32 cellular contexts compared by ENCODE assay signal in genomic region chr19:45879055-45879454, GRCh38. TPM values are rescaled to one million over a fixed set of nuclear protein-coding genes. Genes with fewer than 3 reads are reported as not detected.
DNase-seq lines count a peak whose midpoint lies in the region; ATAC-seq and TF ChIP-seq lines count a peak whose summit lies in the region.
"Had no signal": no experiment of that assay in that cellular context is flagged by ENCODE, and none has a peak within 500 bp of the region (broad histone marks: within the 10 kb centered on the region; RNA-seq: fewer than 3 reads in every experiment).

No MANE protein-coding gene starts in this region.

- intact Hi-C loops in colonic mucosa (cut with DNase I) (no loop called here), transverse colon (cut with DNase I; ENCODE audit: low total_unique reads) (no loop called here)

- no peaks in the 10 kb centered on the region for H3K9me2 ChIP-seq in SK-N-SH

- TF ChIP-seq CTCF in SK-N-SH (IDR thresholded peaks at IDR 0.05) (no peak), colonic mucosa (IDR thresholded peaks at IDR 0.05) (no peak), transverse colon (IDR thresholded peaks at IDR 0.05) (no peak)

- no peak overlapping the region for H3K4me3 ChIP-seq in SK-N-SH (ENCODE audit: low read depth in 2 of 2, low read length in 1 of 2)
- H3K4me3 ChIP-seq in colonic mucosa = no peak overlapping the region
- H3K4me3 ChIP-seq in mucosa of stomach (ENCODE audit: low read length) = no peak overlapping the region
- no peak overlapping the region for H3K4me3 ChIP-seq in transverse colon
- H3K4me3 ChIP-seq: cardiac muscle cell, left lung, ovary, right atrium auricular region, smooth muscle cell had no signal

- DNase-seq in SK-N-SH (peak; percentile 38), colonic mucosa (no peak), transverse colon (no peak), kidney glomerular epithelial cell (lab: John Stamatoyannopoulos, UW) (no peak), middle frontal gyrus (ENCODE audit: extremely low spot score, low spot score) (no peak)
- DNase-seq: 8988T; activated CD4-positive, alpha-beta T cell treated with anti-CD3 and anti-CD28 coated beads for 36 hours; activated effector memory CD4-positive, alpha-beta T cell treated with Interleukin-2 at 50 U/mL for 16 hours; activated T-cell treated with anti-CD3 and anti-CD28 coated beads for 4 hours; aorta; endodermal cell; glutamatergic neuron; NCI-H2029; NCI-H2227 treated with DMSO at 0.1 percent for 48 hours; OCI-M1; ovary; stimulated activated naive CD4-positive, alpha-beta T cell treated with Interleukin-2 at 50 U/mL for 16 hours had no signal

- H3K9me3 ChIP-seq in SK-N-SH (no peaks in the 10 kb centered on the region), colonic mucosa (no peaks in the 10 kb centered on the region), mucosa of stomach (ENCODE audit: control insufficient read depth, low read length) (no peaks in the 10 kb centered on the region), transverse colon (no peaks in the 10 kb centered on the region)
- H3K9me3 ChIP-seq: left lung, ovary, right atrium auricular region had no signal

- ATAC-seq in SK-N-SH treated with all-trans-retinoic acid at 6 μM for 48 hours (no peak), GM18511 (IDR thresholded peaks at IDR 0.05; ENCODE audit: unreplicated experiment) (no peak)
- ATAC-seq: activated CD4-positive, alpha-beta T cell treated with anti-CD3 and anti-CD28 coated beads for 36 hours; esophagus mucosa; naive thymus-derived CD8-positive, alpha-beta T cell had no signal

- TF ChIP-seq RAD21 in SK-N-SH (IDR thresholded peaks at IDR 0.05; ENCODE audit: low read length) = no peak

- no peak overlapping the region for H3K4me2 ChIP-seq in SK-N-SH
- H3K4me2 ChIP-seq: KMS-11, smooth muscle cell had no signal

- no peak for TF ChIP-seq POLR2A in transverse colon (IDR thresholded peaks at IDR 0.05)

- peaks cover 3% of the 10 kb centered on the region for H3F3A ChIP-seq in SK-N-SH (replicated peaks; ENCODE audit: insufficient read depth)

- in situ Hi-C loops in transverse colon (cut with MboI; ENCODE audit: low pct_ligation_motif_present in 1 of 4, low pct_unique_long_range_greater_than_20kb in 1 of 4, low sequenced_read_pairs in 3 of 4) = no loop called here

- peaks cover 21% of the 10 kb centered on the region for H4K20me1 ChIP-seq in SK-N-SH (ENCODE audit: insufficient read depth)

- CTCF ChIA-PET in SK-N-SH (lab: Yijun Ruan, JAX) = interaction anchor here (8.7 to 9.9 kb wide), 2 partner anchors 11 to 62 kb away, joined by 121 to 130 read pairs; partner anchors contain the start of genes FOXA3, RSPH6A and SYMPK

- no peak for TF ChIP-seq EP300 in SK-N-SH (IDR thresholded peaks at IDR 0.05; ENCODE audit: borderline replicate concordance in 1 of 2, low read depth in 1 of 2, low read length in 1 of 2)
- no peak for TF ChIP-seq EP300 in transverse colon (IDR thresholded peaks at IDR 0.05; ENCODE audit: low read depth)

- H3K36me3 ChIP-seq in SK-N-SH (replicated peaks in 1 of 2; ENCODE audit: control insufficient read depth in 1 of 2, insufficient read depth in 2 of 2, low read length in 1 of 2) (peaks cover 3 to 18% of the 10 kb centered on the region in 2 experiments), colonic mucosa (no peaks in the 10 kb centered on the region), mucosa of stomach (ENCODE audit: control insufficient read depth, insufficient read depth, low read length) (peaks cover under 1% of the 10 kb centered on the region), transverse colon (no peaks in the 10 kb centered on the region)
- H3K36me3 ChIP-seq: cardiac muscle cell, ovary had no signal

- H3K4me1 ChIP-seq in SK-N-SH (ENCODE audit: control insufficient read depth in 1 of 2, insufficient read depth in 2 of 2, low read depth in 1 of 2, low read length in 1 of 2) (peaks cover 3 to 23% of the 10 kb centered on the region in 2 experiments; a peak in 2 of 4 replicates), colonic mucosa (peaks cover 17% of the 10 kb centered on the region), mucosa of stomach (ENCODE audit: control insufficient read depth, insufficient read depth, low read length) (peaks cover 87% of the 10 kb centered on the region), transverse colon (peaks cover 26 to 68% (median 55%) of the 10 kb centered on the region in 4 donors)

- no peak overlapping the region for H2AFZ ChIP-seq in SK-N-SH (ENCODE audit: low read depth)

- 93% methylated on average over 8 of the region's 8 CpGs for WGBS in SK-N-SH (ENCODE audit: low lambda C conversion rate)
- WGBS in transverse colon (ENCODE audit: low coverage in 1 of 2), 2 donors = 70% methylated on average over 8 of the region's 8 CpGs; no CpG with 5 or more reads in 1 of the 2 donors

- H3K27me3 ChIP-seq in SK-N-SH (ENCODE audit: insufficient read depth) (no peaks in the 10 kb centered on the region), colonic mucosa (no peaks in the 10 kb centered on the region), mucosa of stomach (ENCODE audit: control insufficient read depth, insufficient read depth, low read length) (no peaks in the 10 kb centered on the region), transverse colon (no peaks in the 10 kb centered on the region)
- H3K27me3 ChIP-seq: cardiac muscle cell, ovary, right atrium auricular region had no signal

- POLR2A ChIA-PET in SK-N-SH (lab: Yijun Ruan, JAX) = no interaction called here

- H3K27ac ChIP-seq in SK-N-SH (ENCODE audit: low read depth in 2 of 2, low read length in 1 of 2) (no peak overlapping the region), colonic mucosa (peak overlapping the region; percentile 15), transverse colon (peak overlapping the region; percentile 51 to 90 (median 72))
- H3K27ac ChIP-seq: cardiac muscle cell, KMS-11, left lung, ovary, right atrium auricular region had no signal

- H3K79me2 ChIP-seq in SK-N-SH (ENCODE audit: insufficient read depth) = peaks cover 12% of the 10 kb centered on the region

- H3K9ac ChIP-seq in SK-N-SH (no peak overlapping the region), colonic mucosa (ENCODE audit: low read depth in 2 of 2, low read length in 2 of 2) (peak overlapping the region in 1 of 2 donors; percentile 30), mucosa of stomach (ENCODE audit: low read length) (peak overlapping the region; percentile 74)
- H3K9ac ChIP-seq: KMS-11 had no signal

TF ChIP-seq in SK-N-SH, 30 proteins besides CTCF, POLR2A, EP300 and RAD21 (continues in another document):
- TF ChIP-seq ELF1 (IDR thresholded peaks at IDR 0.05) (no peak), MXI1 (IDR thresholded peaks at IDR 0.05; ENCODE audit: low read depth, low read length) (no peak), POLR2AphosphoS5 (IDR thresholded peaks at IDR 0.05; ENCODE audit: low read depth, low read length) (no peak), NFIC (IDR thresholded peaks at IDR 0.05; ENCODE audit: borderline replicate concordance) (no peak), GABPA (IDR thresholded peaks at IDR 0.05; ENCODE audit: low read depth) (no peak), SIN3A (IDR thresholded peaks at IDR 0.05; ENCODE audit: borderline replicate concordance, low read depth, low read length) (no peak), SMC3 (IDR thresholded peaks at IDR 0.05; ENCODE audit: low read depth, low read length) (no peak), GATA2 (CRISPR knock-in tag; IDR thresholded peaks at IDR 0.05) (no peak)

TF ChIP-seq in SK-N-SH treated with all-trans-retinoic acid at 6 μM for 48 hours, 23 proteins besides CTCF, POLR2A, EP300 and RAD21 (continues in another document):
- TF ChIP-seq ZFP30 (CRISPR knock-in tag; IDR thresholded peaks at IDR 0.05) = no peak
- TF ChIP-seq BACH2 (CRISPR knock-in tag; IDR thresholded peaks at IDR 0.05; ENCODE audit: borderline replicate concordance) = no peak
- TF ChIP-seq CSDC2 (CRISPR knock-in tag; IDR thresholded peaks at IDR 0.05) = no peak
- TF ChIP-seq PPARA (CRISPR knock-in tag; IDR thresholded peaks at IDR 0.05; ENCODE audit: borderline replicate concordance) = no peak
- no peak for TF ChIP-seq CREB5 (CRISPR knock-in tag; IDR thresholded peaks at IDR 0.05; ENCODE audit: low read depth)
- no peak for TF ChIP-seq TOX (CRISPR knock-in tag; IDR thresholded peaks at IDR 0.05; ENCODE audit: borderline replicate concordance)

RNA-seq across cellular contexts. Expression of gene IRF2BP1, which starts 6.9 kb away (rescaled TPM):
- 11.8 and 16.8 TPM in 2 replicates for polyA plus RNA-seq in SK-N-SH (2012; rRNA removed)
- 7.0 and 11.8 TPM in 2 replicates for polyA plus RNA-seq in SK-N-SH (2012; cell fraction: cytosol; rRNA removed)
- polyA plus RNA-seq in SK-N-SH (2012; cell fraction: nucleus; rRNA removed) = 12.2 and 14.1 TPM in 2 replicates
- total RNA-seq in colonic mucosa (10 to 100 TPM; 20.3 to 29.7 TPM), transverse colon (10 to 100 TPM; 24.9 to 34.1 (median 29.5) TPM)

RNA-seq across cellular contexts. Expression of gene FOXA3, which starts 14.9 kb away (rescaled TPM):
- polyA plus RNA-seq in SK-N-SH (2012; rRNA removed) = 0.97 and 1.5 TPM in 2 replicates
- polyA plus RNA-seq in SK-N-SH (2012; cell fraction: cytosol; rRNA removed) = 0.91 and 1.0 TPM in 2 replicates
- polyA plus RNA-seq in SK-N-SH (2012; cell fraction: nucleus; rRNA removed) = 0.48 and 0.82 TPM in 2 replicates
- total RNA-seq in colonic mucosa = 10 to 100 TPM; 48.5 to 55.9 TPM
- 10 to 100 TPM in 2 of 4 donors, 1 to 10 TPM in 2; 1.9 to 24.4 (median 9.2) TPM for total RNA-seq in transverse colon
- total RNA-seq: esophagus mucosa; fibroblast of villous mesenchyme; mesothelial cell of epicardium; naive thymus-derived CD8-positive, alpha-beta T cell; right atrium auricular region; temporal lobe had no signal
- polyA plus RNA-seq: naive thymus-derived CD8-positive, alpha-beta T cell had no signal

RNA-seq across cellular contexts. Expression of gene SYMPK, which starts 16.1 kb away (rescaled TPM):
- polyA plus RNA-seq in SK-N-SH (2012; rRNA removed) = 76.3 and 92.7 TPM in 2 replicates
- 31.3 and 45.6 TPM in 2 replicates for polyA plus RNA-seq in SK-N-SH (2012; cell fraction: cytosol; rRNA removed)
- polyA plus RNA-seq in SK-N-SH (2012; cell fraction: nucleus; rRNA removed) = 170 and 185 TPM in 2 replicates
- 100 to 1,000 TPM in 1 of 2 donors, 10 to 100 TPM in 1; 55.7 to 101 TPM for total RNA-seq in colonic mucosa
- total RNA-seq in transverse colon = 100 to 1,000 TPM in 2 of 4 donors, 10 to 100 TPM in 2; 35.2 to 189 (median 81.9) TPM

RNA-seq across cellular contexts. Expression of gene MYPOP, which starts 23.4 kb away (rescaled TPM):
- polyA plus RNA-seq in SK-N-SH (2012; rRNA removed) = 2.8 and 5.1 TPM in 2 replicates
- polyA plus RNA-seq in SK-N-SH (2012; cell fraction: cytosol; rRNA removed) = 3.2 and 4.8 TPM in 2 replicates
- polyA plus RNA-seq in SK-N-SH (2012; cell fraction: nucleus; rRNA removed) = 11.0 and 16.2 TPM in 2 replicates
- total RNA-seq in colonic mucosa (1 to 10 TPM; 8.9 to 9.0 TPM), transverse colon (10 to 100 TPM in 2 of 4 donors, 1 to 10 TPM in 2; 5.5 to 26.9 (median 8.9) TPM)

RNA-seq across cellular contexts. Expression of gene NANOS2, which starts 35.5 kb away (rescaled TPM):
- not detected in 2 replicates for polyA plus RNA-seq in SK-N-SH (2012; rRNA removed)
- not detected in 2 replicates for polyA plus RNA-seq in SK-N-SH (2012; cell fraction: cytosol; rRNA removed)
- polyA plus RNA-seq in SK-N-SH (2012; cell fraction: nucleus; rRNA removed) = not detected in 2 replicates
- total RNA-seq in colonic mucosa (not detected), transverse colon (not detected)
- total RNA-seq: activated CD4-positive, alpha-beta T cell treated with anti-CD3 and anti-CD28 coated beads for 36 hours; aorta; cardiac muscle cell; Daoy; endodermal cell; esophagus mucosa; fibroblast of villous mesenchyme; H4; left lung; mesothelial cell of epicardium; naive thymus-derived CD8-positive, alpha-beta T cell; ovary; right atrium auricular region; smooth muscle cell; temporal lobe had no signal
- polyA plus RNA-seq: aorta; cardiac muscle cell; naive thymus-derived CD8-positive, alpha-beta T cell; ovary; smooth muscle cell had no signal

Comparison
In these comparisons a context has a peak if more than half of its experiments do, and no peak if none do; other contexts are left out.
1. H3K27ac ChIP-seq: peak in colonic mucosa (single experiment) and transverse colon (4 of 4); none in SK-N-SH (0 of 2).